8 cellular contexts compared by ENCODE assay signal in the genomic region with DNA sequence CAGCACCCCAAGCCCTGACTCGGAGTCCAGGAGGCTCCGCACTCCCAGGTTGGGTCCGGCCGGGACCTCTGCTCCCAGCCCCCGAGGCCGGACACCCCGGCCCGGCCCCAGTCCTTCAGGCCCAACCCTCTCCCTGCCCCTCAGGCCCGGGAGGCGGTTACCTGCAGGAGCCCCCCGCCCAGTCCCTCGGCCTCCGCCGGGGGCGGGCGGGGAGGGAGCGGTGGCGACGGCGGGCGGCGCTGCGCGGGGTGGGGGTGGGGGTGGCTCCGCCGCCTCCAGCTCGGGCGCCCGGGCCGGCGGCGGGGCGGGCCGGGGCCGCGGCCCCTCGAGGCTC. TPM values are rescaled to one million over a fixed set of nuclear protein-coding genes. Genes with fewer than 3 reads are reported as not detected.
DNase-seq lines count a peak whose midpoint lies in the region; ATAC-seq, FAIRE-seq and TF ChIP-seq lines count a peak whose summit lies in the region.

No MANE protein-coding gene starts in this region.

- DNase-seq in A549 (ENCODE audit: low read depth in 1 of 2, low spot score in 1 of 2) (peak in 1 of 2 experiments; percentile 22), WTC11 (ENCODE audit: low spot score) (peak; percentile 60), esophagus muscularis mucosa (ENCODE audit: extremely low spot score) (no peak), neural crest cell (ENCODE audit: low read depth, low spot score) (no peak), retina (no peak), NCI-H2029 treated with DMSO at 0.1 percent for 48 hours (lab: John Stamatoyannopoulos, UW) (no peak)

- no peaks in the 10 kb centered on the region for H3K36me3 ChIP-seq in esophagus muscularis mucosa

- no peaks in the 10 kb centered on the region for H3K9me3 ChIP-seq in A549
- H3K9me3 ChIP-seq in esophagus muscularis mucosa = no peaks in the 10 kb centered on the region

- H3K4me2 ChIP-seq in A549 = peak overlapping the region; percentile 97

- peaks cover 2% of the 10 kb centered on the region; the same call in 1 of the 2 replicates for H3K36me3 Mint-ChIP-seq in WTC11
- H3K36me3 Mint-ChIP-seq in neural crest cell (ENCODE audit: low read depth) = no peaks in the 10 kb centered on the region

- no peaks in the 10 kb centered on the region for H3K27me3 ChIP-seq in esophagus muscularis mucosa

- POLR2A ChIA-PET in A549 (lab: Yijun Ruan, JAX) (no interaction called here), WTC11 (lab: Charles Lee) (no interaction called here)

- peaks cover 16% of the 10 kb centered on the region for H3K27me3 Mint-ChIP-seq in WTC11 (ENCODE audit: low read depth)
- H3K27me3 Mint-ChIP-seq in neural crest cell (ENCODE audit: low read depth) = peaks cover 3% of the 10 kb centered on the region

- no peak for TF ChIP-seq EP300 in A549 (IDR thresholded peaks at IDR 0.05)
- TF ChIP-seq EP300 in esophagus muscularis mucosa (IDR thresholded peaks at IDR 0.05) = no peak

- peaks cover 35% of the 10 kb centered on the region for H3K4me1 Mint-ChIP-seq in WTC11
- peaks cover 37% of the 10 kb centered on the region for H3K4me1 Mint-ChIP-seq in neural crest cell

- TF ChIP-seq CTCF in A549 (IDR thresholded peaks at IDR 0.05) (no peak), WTC11 (IDR thresholded peaks at IDR 0.05) (no peak), esophagus muscularis mucosa (IDR thresholded peaks at IDR 0.05) (no peak), neural crest cell (conservative IDR thresholded peaks at IDR 0.05) (no peak)

- peak overlapping the region; percentile 86 for H3K4me3 ChIP-seq in A549
- H3K4me3 ChIP-seq in esophagus muscularis mucosa = peak overlapping the region; percentile 93 to 100 (median 98)

- intact Hi-C loops in esophagus muscularis mucosa (cut with DNase I) = loop anchor here (5.0 kb wide), 2 partner anchors 97 to 172 kb away; no protein-coding TSS in a partner anchor

- ATAC-seq in A549 (peak; percentile 71 to 79), GM19023 (IDR thresholded peaks at IDR 0.05; ENCODE audit: unreplicated experiment) (peak; percentile 48), HG03196 (IDR thresholded peaks at IDR 0.05; ENCODE audit: unreplicated experiment) (peak; percentile 28), WTC11 (peak; percentile 46)

- no peak for TF ChIP-seq RAD21 in A549 (conservative IDR thresholded peaks at IDR 0.05 in 1 of 2, IDR thresholded peaks at IDR 0.05 in 1 of 2)

- no peaks in the 10 kb centered on the region for H3K9me3 Mint-ChIP-seq in WTC11
- H3K9me3 Mint-ChIP-seq in neural crest cell = no peaks in the 10 kb centered on the region

- WGBS in A549 (ENCODE audit: missing lambda C conversion rate) = no CpG with 5 or more reads among the region's 37 CpGs
- WGBS in esophagus muscularis mucosa = no CpG with 5 or more reads among the region's 37 CpGs

- H3K4me1 ChIP-seq in A549 = peaks cover 10% of the 10 kb centered on the region
- peaks cover 12 to 30% (median 24%) of the 10 kb centered on the region in 4 donors for H3K4me1 ChIP-seq in esophagus muscularis mucosa

- H3K27ac Mint-ChIP-seq in WTC11 (no peak overlapping the region), neural crest cell (ENCODE audit: unreplicated experiment) (no peak overlapping the region)

- no peak for FAIRE-seq in A549 (lab: Jason Lieb, UNC)

- CTCF ChIA-PET in A549 (lab: Yijun Ruan, JAX) (no interaction called here), WTC11 (lab: Charles Lee) (interaction anchor here (1.9 kb wide), 1 partner anchor 101 kb away, joined by 4 read pairs; no protein-coding TSS in a partner anchor)

- TF ChIP-seq POLR2A in A549 (IDR thresholded peaks at IDR 0.05; ENCODE audit: low read length) (no peak), esophagus muscularis mucosa (IDR thresholded peaks at IDR 0.05; ENCODE audit: low read depth) (no peak)

- H3K4me3 Mint-ChIP-seq in WTC11 (peak overlapping the region; percentile 70), neural crest cell (peak overlapping the region; percentile 76)

- H3K27ac ChIP-seq in A549 (peak overlapping the region; percentile 82 to 98), esophagus muscularis mucosa (replicated peaks in 1 of 4) (peak overlapping the region; percentile 82 to 93 (median 88))

TF ChIP-seq in A549, 52 proteins besides CTCF, POLR2A, EP300 and RAD21:
- no peak for TF ChIP-seq TFCP2L1 (CRISPR knock-in tag; IDR thresholded peaks at IDR 0.05)
- TF ChIP-seq NR3C1 (IDR thresholded peaks at IDR 0.05) = no peak
- no peak for TF ChIP-seq NFE2L2 (conservative IDR thresholded peaks at IDR 0.05; ENCODE audit: low read length)
- TF ChIP-seq ESRRA (IDR thresholded peaks at IDR 0.05; ENCODE audit: borderline replicate concordance, low read length) = no peak
- TF ChIP-seq ZC3H11A (IDR thresholded peaks at IDR 0.05) = no peak
- TF ChIP-seq, protein P1, sequence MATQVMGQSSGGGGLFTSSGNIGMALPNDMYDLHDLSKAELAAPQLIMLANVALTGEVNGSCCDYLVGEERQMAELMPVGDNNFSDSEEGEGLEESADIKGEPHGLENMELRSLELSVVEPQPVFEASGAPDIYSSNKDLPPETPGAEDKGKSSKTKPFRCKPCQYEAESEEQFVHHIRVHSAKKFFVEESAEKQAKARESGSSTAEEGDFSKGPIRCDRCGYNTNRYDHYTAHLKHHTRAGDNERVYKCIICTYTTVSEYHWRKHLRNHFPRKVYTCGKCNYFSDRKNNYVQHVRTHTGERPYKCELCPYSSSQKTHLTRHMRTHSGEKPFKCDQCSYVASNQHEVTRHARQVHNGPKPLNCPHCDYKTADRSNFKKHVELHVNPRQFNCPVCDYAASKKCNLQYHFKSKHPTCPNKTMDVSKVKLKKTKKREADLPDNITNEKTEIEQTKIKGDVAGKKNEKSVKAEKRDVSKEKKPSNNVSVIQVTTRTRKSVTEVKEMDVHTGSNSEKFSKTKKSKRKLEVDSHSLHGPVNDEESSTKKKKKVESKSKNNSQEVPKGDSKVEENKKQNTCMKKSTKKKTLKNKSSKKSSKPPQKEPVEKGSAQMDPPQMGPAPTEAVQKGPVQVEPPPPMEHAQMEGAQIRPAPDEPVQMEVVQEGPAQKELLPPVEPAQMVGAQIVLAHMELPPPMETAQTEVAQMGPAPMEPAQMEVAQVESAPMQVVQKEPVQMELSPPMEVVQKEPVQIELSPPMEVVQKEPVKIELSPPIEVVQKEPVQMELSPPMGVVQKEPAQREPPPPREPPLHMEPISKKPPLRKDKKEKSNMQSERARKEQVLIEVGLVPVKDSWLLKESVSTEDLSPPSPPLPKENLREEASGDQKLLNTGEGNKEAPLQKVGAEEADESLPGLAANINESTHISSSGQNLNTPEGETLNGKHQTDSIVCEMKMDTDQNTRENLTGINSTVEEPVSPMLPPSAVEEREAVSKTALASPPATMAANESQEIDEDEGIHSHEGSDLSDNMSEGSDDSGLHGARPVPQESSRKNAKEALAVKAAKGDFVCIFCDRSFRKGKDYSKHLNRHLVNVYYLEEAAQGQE (IDR thresholded peaks at IDR 0.05) = no peak

TF ChIP-seq in WTC11, 78 proteins besides CTCF, POLR2A, EP300 and RAD21:
- TF ChIP-seq, protein P2, sequence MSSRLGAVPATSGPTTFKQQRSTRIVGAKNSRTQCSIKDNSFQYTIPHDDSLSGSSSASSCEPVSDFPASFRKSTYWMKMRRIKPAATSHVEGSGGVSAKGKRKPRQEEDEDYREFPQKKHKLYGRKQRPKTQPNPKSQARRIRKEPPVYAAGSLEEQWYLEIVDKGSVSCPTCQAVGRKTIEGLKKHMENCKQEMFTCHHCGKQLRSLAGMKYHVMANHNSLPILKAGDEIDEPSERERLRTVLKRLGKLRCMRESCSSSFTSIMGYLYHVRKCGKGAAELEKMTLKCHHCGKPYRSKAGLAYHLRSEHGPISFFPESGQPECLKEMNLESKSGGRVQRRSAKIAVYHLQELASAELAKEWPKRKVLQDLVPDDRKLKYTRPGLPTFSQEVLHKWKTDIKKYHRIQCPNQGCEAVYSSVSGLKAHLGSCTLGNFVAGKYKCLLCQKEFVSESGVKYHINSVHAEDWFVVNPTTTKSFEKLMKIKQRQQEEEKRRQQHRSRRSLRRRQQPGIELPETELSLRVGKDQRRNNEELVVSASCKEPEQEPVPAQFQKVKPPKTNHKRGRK (CRISPR knock-in tag; IDR thresholded peaks at IDR 0.05; ENCODE audit: borderline replicate concordance) = no peak

RNA-seq across cellular contexts. Expression of a gene that starts 0.3 kb away (rescaled TPM):
- polyA plus RNA-seq in A549 (2011; rRNA removed) (16.5 and 17.1 TPM in 2 replicates), A549 (2017; fragmentation: RNase III; extraction: RNeasy Plus Mini Kit Qiagen cat#74134 plus additional on column Dnase treatment) (11.6 to 12.5 TPM (median 11.9 TPM) in 3 replicates)
- 10.3 and 11.9 TPM in 2 replicates for polyA plus RNA-seq in A549 (2012; cell fraction: cytosol; rRNA removed)
- polyA plus RNA-seq in A549 (2012; cell fraction: nucleus; rRNA removed) = 9.3 and 10.9 TPM in 2 replicates
- 50.8 and 59.5 TPM in 2 replicates for polyA minus RNA-seq in A549 (2011; rRNA and poly(A)+ RNA removed)
- total RNA-seq in WTC11 (2021) (68.6 to 77.0 TPM (median 74.3 TPM) in 3 replicates), esophagus muscularis mucosa (10 to 100 TPM; 24.9 to 48.2 (median 38.4) TPM), neural crest cell (65.0 and 67.5 TPM in 2 replicates)
